Comparison of ENCODE assay signal across 16 cellular contexts in the genomic region with DNA sequence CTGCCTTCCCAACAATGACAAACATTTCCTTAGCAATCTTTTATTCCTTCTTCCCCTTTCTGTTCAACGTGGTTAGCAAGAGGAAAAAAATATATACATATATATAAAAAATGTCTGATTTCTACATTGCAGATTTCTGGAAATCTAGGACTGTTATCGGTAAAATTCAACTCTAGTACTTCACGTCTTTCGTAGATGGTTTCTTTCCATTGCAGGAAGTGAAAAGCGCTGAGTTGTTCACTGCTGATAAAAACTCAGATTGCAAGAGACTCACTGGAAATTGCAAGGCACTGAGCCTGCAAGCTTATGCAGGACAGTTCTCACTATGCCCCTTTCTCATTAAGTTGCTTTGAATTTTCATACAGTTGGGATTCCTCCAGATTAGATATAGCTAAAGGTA.
"Had no signal": no experiment of that assay in that cellular context is flagged by ENCODE, and none has a peak within 500 bp of the region (broad histone marks: within the 10 kb centered on the region; RNA-seq: fewer than 3 reads in every experiment).

No MANE protein-coding gene starts in this region.

- H3K4me1 Mint-ChIP-seq: activated naive CD8-positive, alpha-beta T cell treated with anti-CD3 and anti-CD28 coated beads, Interleukin-2, amount 50 U/mL, for 24 hours; activated T-helper 17 cell treated with anti-CD3 and anti-CD28 coated beads, Interleukin-2, amount 50 U/mL, for 72 hours; neural crest cell had no signal

- ATAC-seq: activated CD4-positive, CD25-positive, alpha-beta regulatory T cell treated with anti-CD3 and anti-CD28 coated beads, Interleukin-2, amount 50 U/mL, for 24 hours; activated naive CD8-positive, alpha-beta T cell treated with anti-CD3 and anti-CD28 coated beads, Interleukin-2, amount 50 U/mL, for 24 hours; activated T-helper 17 cell treated with anti-CD3 and anti-CD28 coated beads, Interleukin-2, amount 50 U/mL, for 72 hours; lower lobe of right lung; sciatic nerve had no signal

- H3K9me3 ChIP-seq: breast epithelium, esophagus muscularis mucosa, lower lobe of right lung, suprapubic skin had no signal

- H3K9me3 Mint-ChIP-seq: activated naive CD4-positive, alpha-beta T cell treated with anti-CD3 and anti-CD28 coated beads for 36 hours; activated naive CD8-positive, alpha-beta T cell treated with anti-CD3 and anti-CD28 coated beads, Interleukin-2, amount 50 U/mL, for 24 hours; activated T-helper 17 cell treated with anti-CD3 and anti-CD28 coated beads, Interleukin-2, amount 50 U/mL, for 72 hours; neural crest cell; stimulated activated naive CD8-positive, alpha-beta T cell treated with anti-CD3 and anti-CD28 coated beads, Interleukin-15, Interleukin-2, amounts not matched to agents 100 ng/mL and 50 ng/mL, for 24 hours had no signal

- DNase-seq: activated naive CD4-positive, alpha-beta T cell treated with anti-CD3 and anti-CD28 coated beads for 36 hours; activated naive CD8-positive, alpha-beta T cell treated with anti-CD3 and anti-CD28 coated beads, Interleukin-2, amount 50 U/mL, for 24 hours; aorta; cerebellar nuclear complex; foreskin fibroblast; head of caudate nucleus; lower lobe of right lung; SW 1271 had no signal

- H3K27me3 ChIP-seq: breast epithelium, esophagus muscularis mucosa, suprapubic skin had no signal

- H3K4me3 Mint-ChIP-seq: activated naive CD4-positive, alpha-beta T cell treated with anti-CD3 and anti-CD28 coated beads for 36 hours; activated naive CD8-positive, alpha-beta T cell treated with anti-CD3 and anti-CD28 coated beads, Interleukin-2, amount 50 U/mL, for 24 hours; activated T-helper 17 cell treated with anti-CD3 and anti-CD28 coated beads, Interleukin-2, amount 50 U/mL, for 72 hours; neural crest cell; stimulated activated naive CD8-positive, alpha-beta T cell treated with anti-CD3 and anti-CD28 coated beads, Interleukin-15, Interleukin-2, amounts not matched to agents 100 ng/mL and 50 ng/mL, for 24 hours had no signal

- H3K4me3 ChIP-seq: breast epithelium, esophagus muscularis mucosa, lower lobe of right lung, suprapubic skin had no signal

- H3K27me3 Mint-ChIP-seq: activated naive CD8-positive, alpha-beta T cell treated with anti-CD3 and anti-CD28 coated beads, Interleukin-2, amount 50 U/mL, for 24 hours; activated T-helper 17 cell treated with anti-CD3 and anti-CD28 coated beads, Interleukin-2, amount 50 U/mL, for 72 hours; stimulated activated naive CD8-positive, alpha-beta T cell treated with anti-CD3 and anti-CD28 coated beads, Interleukin-15, Interleukin-2, amounts not matched to agents 100 ng/mL and 50 ng/mL, for 24 hours had no signal

- H3K4me1 ChIP-seq: breast epithelium, esophagus muscularis mucosa, lower lobe of right lung, suprapubic skin had no signal

- H3K36me3 ChIP-seq: breast epithelium had no signal

- H3K27ac ChIP-seq: breast epithelium, esophagus muscularis mucosa, lower lobe of right lung, suprapubic skin had no signal

- H3K27ac Mint-ChIP-seq: activated naive CD4-positive, alpha-beta T cell treated with anti-CD3 and anti-CD28 coated beads for 36 hours; activated naive CD8-positive, alpha-beta T cell treated with anti-CD3 and anti-CD28 coated beads, Interleukin-2, amount 50 U/mL, for 24 hours; activated T-helper 17 cell treated with anti-CD3 and anti-CD28 coated beads, Interleukin-2, amount 50 U/mL, for 72 hours; stimulated activated naive CD8-positive, alpha-beta T cell treated with anti-CD3 and anti-CD28 coated beads, Interleukin-15, Interleukin-2, amounts not matched to agents 100 ng/mL and 50 ng/mL, for 24 hours had no signal
